Comparison of ENCODE assay signal across 12 cellular contexts in genomic region chr7:48182736-48183369, GRCh38. TPM values are rescaled to one million over a fixed set of nuclear protein-coding genes. Genes with fewer than 3 reads are reported as not detected.
A peak's percentile ranks its signal among the peaks of the same experiment; 100 is the strongest.
DNase-seq lines count a peak whose midpoint lies in the region; ATAC-seq, FAIRE-seq and TF ChIP-seq lines count a peak whose summit lies in the region.
"Had no signal": no experiment of that assay in that cellular context is flagged by ENCODE, and none has a peak within 500 bp of the region (broad histone marks: within the 10 kb centered on the region; RNA-seq: fewer than 3 reads in every experiment).

No MANE protein-coding gene starts in this region.

- no peak overlapping the region for H3K4me3 ChIP-seq in BLaER1 treated with 17β-estradiol and CSF1 and Interleukin-3, amounts not matched to agents 10 nM and 100 nM
- no peak overlapping the region for H3K4me3 ChIP-seq in mammary epithelial cell (replicated peaks in 1 of 3; ENCODE audit: insufficient read depth in 1 of 3, low read depth in 2 of 3, low read length in 3 of 3)
- no peak overlapping the region for H3K4me3 ChIP-seq in pancreas

- in situ Hi-C loops in mammary epithelial cell (cut with MboI; ENCODE audit: low sequenced_read_pairs in 2 of 2), result no loop called here

- peak overlapping the region in 8 of 11 experiments; percentile 2 to 66 (median 26); a peak in 12 of 22 replicates for H3K4me2 ChIP-seq in BLaER1 treated with 17β-estradiol and CSF1 and Interleukin-3, amounts not matched to agents 10 nM and 100 nM
- H3K4me2 ChIP-seq in mammary epithelial cell (ENCODE audit: insufficient read depth, low read depth, low read length), result peak overlapping the region; percentile 19

- H3K27ac ChIP-seq in BLaER1 treated with 17β-estradiol and CSF1 and Interleukin-3, amounts not matched to agents 10 nM and 100 nM, result peak overlapping the region in 2 of 11 experiments; percentile 19 to 45; a peak in 2 of 22 replicates
- H3K27ac ChIP-seq in mammary epithelial cell (ENCODE audit: insufficient read depth, low read depth, low read length) (no peak overlapping the region), pancreas (no peak overlapping the region)

- peaks cover 0 to 7% (median 0%) of the 10 kb centered on the region in 11 experiments; a peak in 2 of 22 replicates for H3K9me3 ChIP-seq in BLaER1 treated with 17β-estradiol and CSF1 and Interleukin-3, amounts not matched to agents 10 nM and 100 nM (replicated peaks in 1 of 11)
- H3K9me3 ChIP-seq in mammary epithelial cell (replicated peaks; ENCODE audit: insufficient read depth, low read length) (no peaks in the 10 kb centered on the region), pancreas (no peaks in the 10 kb centered on the region)

- no peak for TF ChIP-seq CTCF in mammary epithelial cell (conservative IDR thresholded peaks at IDR 0.05 in 1 of 2, IDR thresholded peaks at IDR 0.05 in 1 of 2; ENCODE audit: extremely low read depth in 1 of 2, insufficient read depth in 1 of 2, low read depth in 1 of 2, low read length in 2 of 2)
- no peak for TF ChIP-seq CTCF in pancreas (IDR thresholded peaks at IDR 0.05)

- intact Hi-C loops in mammary epithelial cell (cut with micrococcal nuclease), result no loop called here
- intact Hi-C loops in pancreas (cut with DNase I), result no loop called here

- no peaks in the 10 kb centered on the region for H3K27me3 ChIP-seq in BLaER1 treated with 17β-estradiol and CSF1 and Interleukin-3, amounts not matched to agents 10 nM and 100 nM
- H3K27me3 ChIP-seq in mammary epithelial cell (ENCODE audit: insufficient read depth, low read length), result no peaks in the 10 kb centered on the region
- no peaks in the 10 kb centered on the region for H3K27me3 ChIP-seq in pancreas

- no TSS peak for BruUV-seq in mammary epithelial cell (replicated peaks; lab: Mats Ljungman, UMichigan)

- no peaks in the 10 kb centered on the region for H3K36me3 ChIP-seq in BLaER1 treated with 17β-estradiol and CSF1 and Interleukin-3, amounts not matched to agents 10 nM and 100 nM
- H3K36me3 ChIP-seq in mammary epithelial cell (ENCODE audit: insufficient read depth, low read length) (no peaks in the 10 kb centered on the region), pancreas (no peaks in the 10 kb centered on the region)

- ATAC-seq in pancreas, result no peak
- ATAC-seq: natural killer cell treated with Interleukin-12 subunit alpha and Interleukin-12 subunit beta and Interleukin-15 and Interleukin-18, amount 100 ng/mL, for 72 hours had no signal

- dilution Hi-C loops in mammary epithelial cell (cut with HindIII; ENCODE audit: low sequenced_read_pairs), result no loop called here

- H2AFZ ChIP-seq in mammary epithelial cell (ENCODE audit: low read depth, low read length), result peak overlapping the region; percentile 48

- H3K79me2 ChIP-seq in mammary epithelial cell (ENCODE audit: insufficient read depth, low read length), result no peaks in the 10 kb centered on the region

- no peaks in the 10 kb centered on the region for H4K20me1 ChIP-seq in BLaER1 treated with 17β-estradiol and CSF1 and Interleukin-3, amounts not matched to agents 10 nM and 100 nM
- no peaks in the 10 kb centered on the region for H4K20me1 ChIP-seq in mammary epithelial cell (ENCODE audit: insufficient read depth, low read length)

- CTCF ChIA-PET in mammary epithelial cell (lab: Charles Lee; ENCODE audit: low non-redundant PET), result no interaction called here

- DNase-seq in LHCN-M2 (ENCODE audit: low read depth) (peak; percentile 91), mammary epithelial cell (peak; percentile 63), myocyte (ENCODE audit: low read depth) (peak; percentile 88), CD1c-positive myeloid dendritic cell (ENCODE audit: extremely low spot score) (no peak), erythroblast (lab: John Stamatoyannopoulos, UW) (no peak), NCI-H526 (lab: John Stamatoyannopoulos, UW) (no peak), pancreas (no peak)
- DNase-seq: activated naive CD8-positive, alpha-beta T cell treated with anti-CD3 and anti-CD28 coated beads, Interleukin-2, amount 10 ng/mL, durations not matched to agents 7 days and 5 days; NCI-H1436; stimulated activated CD4-positive, alpha-beta T cell treated with anti-CD3 and anti-CD28 coated beads, Interleukin-15, amount 100 ng/mL, for 24 hours had no signal

- H3K4me1 ChIP-seq in BLaER1 treated with 17β-estradiol and CSF1 and Interleukin-3, amounts not matched to agents 10 nM and 100 nM, result peaks cover 0 to 18% (median 9%) of the 10 kb centered on the region in 10 experiments; a peak in 13 of 20 replicates
- H3K4me1 ChIP-seq in mammary epithelial cell (ENCODE audit: insufficient read depth, low read length) (peaks cover 10% of the 10 kb centered on the region), pancreas (no peaks in the 10 kb centered on the region)

- H3K9ac ChIP-seq in BLaER1 treated with 17β-estradiol and CSF1 and Interleukin-3, amounts not matched to agents 10 nM and 100 nM, result no peak overlapping the region
- no peak overlapping the region for H3K9ac ChIP-seq in mammary epithelial cell (ENCODE audit: insufficient read depth, low read length)

- WGBS in mammary epithelial cell (ENCODE audit: low coverage, missing lambda C conversion rate), result 66% methylated on average over 3 of the region's 3 CpGs
- 47% methylated on average over 3 of the region's 3 CpGs for WGBS in pancreas, 2 donors

- TF ChIP-seq POLR2A in erythroblast (IDR thresholded peaks at IDR 0.05; ENCODE audit: low read length), result no peak

- no peak for FAIRE-seq in pancreas (lab: Jason Lieb, UNC)

RNA-seq across cellular contexts. Expression of gene ABCA13, which starts 11.6 kb away (rescaled TPM):
- total RNA-seq in LHCN-M2 (2014; rRNA removed) (2.9 and 3.4 TPM in 2 replicates), mammary epithelial cell (1 to 10 TPM; 1.5 to 3.4 TPM), myocyte (1.7 and 2.4 TPM in 2 replicates), pancreas (1 to 10 TPM in 1 of 6 donors, under 1 TPM in 5; 0.05 to 1.5 (median 0.40) TPM)
- polyA plus RNA-seq in LHCN-M2 (2012), result 0.75 TPM
- polyA plus RNA-seq in mammary epithelial cell (1.0 TPM), pancreas (under 1 TPM; under 0.01 to 0.33 TPM)
- polyA minus RNA-seq in mammary epithelial cell, result 7.5 TPM
- polyA plus RNA-seq in myocyte (2012), result 0.23 TPM
- total RNA-seq: natural killer cell treated with Interleukin-12 subunit alpha and Interleukin-12 subunit beta and Interleukin-15 and Interleukin-18, amount 100 ng/mL, for 72 hours had no signal

Comparison
In these comparisons a context has a peak if more than half of its experiments do, and no peak if none do; other contexts are left out.
1. DNase-seq: peak in LHCN-M2 (single experiment), mammary epithelial cell (single experiment) and myocyte (single experiment); none in CD1c-positive myeloid dendritic cell (single experiment), erythroblast (0 of 2), NCI-H526 (0 of 2) and pancreas (0 of 6).